In genomic region chr11:114036156-114036811, GRCh38 we compare ENCODE assay signal across 1 cellular context.
TF ChIP-seq lines count a peak whose summit lies in the region.

No MANE protein-coding gene starts in this region.

TF ChIP-seq in HepG2, 621 proteins besides CTCF, POLR2A, EP300 and RAD21 (continued from another document and continues in another):
- no peak for TF ChIP-seq PREB (CRISPR knock-in tag; IDR thresholded peaks at IDR 0.05)
- TF ChIP-seq, protein P1, sequence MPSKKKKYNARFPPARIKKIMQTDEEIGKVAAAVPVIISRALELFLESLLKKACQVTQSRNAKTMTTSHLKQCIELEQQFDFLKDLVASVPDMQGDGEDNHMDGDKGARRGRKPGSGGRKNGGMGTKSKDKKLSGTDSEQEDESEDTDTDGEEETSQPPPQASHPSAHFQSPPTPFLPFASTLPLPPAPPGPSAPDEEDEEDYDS (CRISPR knock-in tag; IDR thresholded peaks at IDR 0.05) = no peak
- TF ChIP-seq BRD4 (CRISPR knock-in tag; IDR thresholded peaks at IDR 0.05) = no peak
- TF ChIP-seq ZNF781 (CRISPR knock-in tag; IDR thresholded peaks at IDR 0.05; ENCODE audit: borderline replicate concordance, not compliant biosample characterization) = no peak
- no peak for TF ChIP-seq GTF2F1 (IDR thresholded peaks at IDR 0.05; ENCODE audit: low read length)
- no peak for TF ChIP-seq ZNF180 (CRISPR knock-in tag; IDR thresholded peaks at IDR 0.05; ENCODE audit: borderline replicate concordance, low read depth)
- 0 out of 2 replicates have a peak, but pooled peaks have one; percentile 13 for TF ChIP-seq SP5 (CRISPR knock-in tag; IDR thresholded peaks at IDR 0.05; ENCODE audit: borderline replicate concordance, low read depth)
- TF ChIP-seq RNF219 (CRISPR knock-in tag; IDR thresholded peaks at IDR 0.05) = no peak
- TF ChIP-seq ZNF501 (CRISPR knock-in tag; IDR thresholded peaks at IDR 0.05) = no peak; the same call in 1 of the 2 replicates
- no peak for TF ChIP-seq ZFP36L1 (CRISPR knock-in tag; IDR thresholded peaks at IDR 0.05)
- TF ChIP-seq SOX6 (IDR thresholded peaks at IDR 0.05) = no peak
- TF ChIP-seq SOX6 (CRISPR knock-in tag; IDR thresholded peaks at IDR 0.05) = peak; percentile 49; the same call in 1 of the 2 replicates
- no peak for TF ChIP-seq RBFOX2 (IDR thresholded peaks at IDR 0.05; ENCODE audit: low read depth, low read length)
- no peak for TF ChIP-seq ETS1 (CRISPR knock-in tag; IDR thresholded peaks at IDR 0.05)
- peak; percentile 21; the same call in 1 of the 2 replicates for TF ChIP-seq YEATS4 (CRISPR knock-in tag; IDR thresholded peaks at IDR 0.05; ENCODE audit: borderline replicate concordance)
- TF ChIP-seq FOXK2 (IDR thresholded peaks at IDR 0.05) = no peak
- TF ChIP-seq, protein P2, sequence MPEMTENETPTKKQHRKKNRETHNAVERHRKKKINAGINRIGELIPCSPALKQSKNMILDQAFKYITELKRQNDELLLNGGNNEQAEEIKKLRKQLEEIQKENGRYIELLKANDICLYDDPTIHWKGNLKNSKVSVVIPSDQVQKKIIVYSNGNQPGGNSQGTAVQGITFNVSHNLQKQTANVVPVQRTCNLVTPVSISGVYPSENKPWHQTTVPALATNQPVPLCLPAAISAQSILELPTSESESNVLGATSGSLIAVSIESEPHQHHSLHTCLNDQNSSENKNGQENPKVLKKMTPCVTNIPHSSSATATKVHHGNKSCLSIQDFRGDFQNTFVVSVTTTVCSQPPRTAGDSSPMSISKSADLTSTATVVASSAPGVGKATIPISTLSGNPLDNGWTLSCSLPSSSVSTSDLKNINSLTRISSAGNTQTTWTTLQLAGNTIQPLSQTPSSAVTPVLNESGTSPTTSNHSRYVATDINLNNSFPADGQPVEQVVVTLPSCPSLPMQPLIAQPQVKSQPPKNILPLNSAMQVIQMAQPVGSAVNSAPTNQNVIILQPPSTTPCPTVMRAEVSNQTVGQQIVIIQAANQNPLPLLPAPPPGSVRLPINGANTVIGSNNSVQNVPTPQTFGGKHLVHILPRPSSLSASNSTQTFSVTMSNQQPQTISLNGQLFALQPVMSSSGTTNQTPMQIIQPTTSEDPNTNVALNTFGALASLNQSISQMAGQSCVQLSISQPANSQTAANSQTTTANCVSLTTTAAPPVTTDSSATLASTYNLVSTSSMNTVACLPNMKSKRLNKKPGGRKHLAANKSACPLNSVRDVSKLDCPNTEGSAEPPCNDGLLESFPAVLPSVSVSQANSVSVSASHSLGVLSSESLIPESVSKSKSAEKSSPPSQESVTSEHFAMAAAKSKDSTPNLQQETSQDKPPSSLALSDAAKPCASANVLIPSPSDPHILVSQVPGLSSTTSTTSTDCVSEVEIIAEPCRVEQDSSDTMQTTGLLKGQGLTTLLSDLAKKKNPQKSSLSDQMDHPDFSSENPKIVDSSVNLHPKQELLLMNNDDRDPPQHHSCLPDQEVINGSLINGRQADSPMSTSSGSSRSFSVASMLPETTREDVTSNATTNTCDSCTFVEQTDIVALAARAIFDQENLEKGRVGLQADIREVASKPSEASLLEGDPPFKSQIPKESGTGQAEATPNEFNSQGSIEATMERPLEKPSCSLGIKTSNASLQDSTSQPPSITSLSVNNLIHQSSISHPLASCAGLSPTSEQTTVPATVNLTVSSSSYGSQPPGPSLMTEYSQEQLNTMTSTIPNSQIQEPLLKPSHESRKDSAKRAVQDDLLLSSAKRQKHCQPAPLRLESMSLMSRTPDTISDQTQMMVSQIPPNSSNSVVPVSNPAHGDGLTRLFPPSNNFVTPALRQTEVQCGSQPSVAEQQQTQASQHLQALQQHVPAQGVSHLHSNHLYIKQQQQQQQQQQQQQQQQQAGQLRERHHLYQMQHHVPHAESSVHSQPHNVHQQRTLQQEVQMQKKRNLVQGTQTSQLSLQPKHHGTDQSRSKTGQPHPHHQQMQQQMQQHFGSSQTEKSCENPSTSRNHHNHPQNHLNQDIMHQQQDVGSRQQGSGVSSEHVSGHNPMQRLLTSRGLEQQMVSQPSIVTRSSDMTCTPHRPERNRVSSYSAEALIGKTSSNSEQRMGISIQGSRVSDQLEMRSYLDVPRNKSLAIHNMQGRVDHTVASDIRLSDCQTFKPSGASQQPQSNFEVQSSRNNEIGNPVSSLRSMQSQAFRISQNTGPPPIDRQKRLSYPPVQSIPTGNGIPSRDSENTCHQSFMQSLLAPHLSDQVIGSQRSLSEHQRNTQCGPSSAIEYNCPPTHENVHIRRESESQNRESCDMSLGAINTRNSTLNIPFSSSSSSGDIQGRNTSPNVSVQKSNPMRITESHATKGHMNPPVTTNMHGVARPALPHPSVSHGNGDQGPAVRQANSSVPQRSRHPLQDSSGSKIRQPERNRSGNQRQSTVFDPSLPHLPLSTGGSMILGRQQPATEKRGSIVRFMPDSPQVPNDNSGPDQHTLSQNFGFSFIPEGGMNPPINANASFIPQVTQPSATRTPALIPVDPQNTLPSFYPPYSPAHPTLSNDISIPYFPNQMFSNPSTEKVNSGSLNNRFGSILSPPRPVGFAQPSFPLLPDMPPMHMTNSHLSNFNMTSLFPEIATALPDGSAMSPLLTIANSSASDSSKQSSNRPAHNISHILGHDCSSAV (CRISPR knock-in tag; IDR thresholded peaks at IDR 0.05; ENCODE audit: borderline replicate concordance) = no peak
- no peak for TF ChIP-seq IRX3 (CRISPR knock-in tag; IDR thresholded peaks at IDR 0.05; ENCODE audit: borderline replicate concordance, low read depth)
- 0 out of 2 replicates have a peak, but pooled peaks have one; percentile 57 for TF ChIP-seq DNMT3B (CRISPR knock-in tag; conservative IDR thresholded peaks at IDR 0.05)
- no peak for TF ChIP-seq BATF2 (CRISPR knock-in tag; IDR thresholded peaks at IDR 0.05)
- TF ChIP-seq ZNF576 (CRISPR knock-in tag; IDR thresholded peaks at IDR 0.05) = no peak
- no peak for TF ChIP-seq ZNF879 (CRISPR knock-in tag; IDR thresholded peaks at IDR 0.05)
- no peak for TF ChIP-seq ZNF678 (CRISPR knock-in tag; IDR thresholded peaks at IDR 0.05)
- peak; percentile 41; the same call in 1 of the 2 replicates for TF ChIP-seq SALL1 (CRISPR knock-in tag; IDR thresholded peaks at IDR 0.05)
- 0 out of 2 replicates have a peak, but pooled peaks have one; percentile 43 for TF ChIP-seq ISL2 (CRISPR knock-in tag; IDR thresholded peaks at IDR 0.05)
- no peak for TF ChIP-seq RFX5 (IDR thresholded peaks at IDR 0.05; ENCODE audit: low read depth, low read length)
- TF ChIP-seq FIP1L1 (IDR thresholded peaks at IDR 0.05; ENCODE audit: borderline replicate concordance, insufficient read depth, low read depth, low read length) = no peak
- TF ChIP-seq, protein P3, sequence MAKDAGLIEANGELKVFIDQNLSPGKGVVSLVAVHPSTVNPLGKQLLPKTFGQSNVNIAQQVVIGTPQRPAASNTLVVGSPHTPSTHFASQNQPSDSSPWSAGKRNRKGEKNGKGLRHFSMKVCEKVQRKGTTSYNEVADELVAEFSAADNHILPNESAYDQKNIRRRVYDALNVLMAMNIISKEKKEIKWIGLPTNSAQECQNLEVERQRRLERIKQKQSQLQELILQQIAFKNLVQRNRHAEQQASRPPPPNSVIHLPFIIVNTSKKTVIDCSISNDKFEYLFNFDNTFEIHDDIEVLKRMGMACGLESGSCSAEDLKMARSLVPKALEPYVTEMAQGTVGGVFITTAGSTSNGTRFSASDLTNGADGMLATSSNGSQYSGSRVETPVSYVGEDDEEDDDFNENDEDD (CRISPR knock-in tag; IDR thresholded peaks at IDR 0.05; ENCODE audit: borderline replicate concordance) = peak; percentile 19; the same call in 1 of the 2 replicates
- peak; percentile 33; the same call in 1 of the 2 replicates for TF ChIP-seq MEIS2 (CRISPR knock-in tag; IDR thresholded peaks at IDR 0.05)
- TF ChIP-seq, protein P4, sequence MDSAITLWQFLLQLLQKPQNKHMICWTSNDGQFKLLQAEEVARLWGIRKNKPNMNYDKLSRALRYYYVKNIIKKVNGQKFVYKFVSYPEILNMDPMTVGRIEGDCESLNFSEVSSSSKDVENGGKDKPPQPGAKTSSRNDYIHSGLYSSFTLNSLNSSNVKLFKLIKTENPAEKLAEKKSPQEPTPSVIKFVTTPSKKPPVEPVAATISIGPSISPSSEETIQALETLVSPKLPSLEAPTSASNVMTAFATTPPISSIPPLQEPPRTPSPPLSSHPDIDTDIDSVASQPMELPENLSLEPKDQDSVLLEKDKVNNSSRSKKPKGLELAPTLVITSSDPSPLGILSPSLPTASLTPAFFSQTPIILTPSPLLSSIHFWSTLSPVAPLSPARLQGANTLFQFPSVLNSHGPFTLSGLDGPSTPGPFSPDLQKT (CRISPR knock-in tag; IDR thresholded peaks at IDR 0.05; ENCODE audit: borderline replicate concordance) = no peak
- no peak for TF ChIP-seq ZNF230 (CRISPR knock-in tag; IDR thresholded peaks at IDR 0.05)
- TF ChIP-seq DMTF1 (CRISPR knock-in tag; IDR thresholded peaks at IDR 0.05) = no peak
- no peak for TF ChIP-seq BCLAF1 (IDR thresholded peaks at IDR 0.05)
- TF ChIP-seq ZFP37 (CRISPR knock-in tag; IDR thresholded peaks at IDR 0.05; ENCODE audit: borderline replicate concordance) = no peak
